ENCODE assay signal across 32 cellular contexts in genomic region chr17:9509236-9509813, GRCh38.
"Had no signal": no experiment of that assay in that cellular context is flagged by ENCODE, and none has a peak within 500 bp of the region (broad histone marks: within the 10 kb centered on the region; RNA-seq: fewer than 3 reads in every experiment).

No MANE protein-coding gene starts in this region.

- DNase-seq: activated CD4-positive, alpha-beta memory T cell treated with anti-CD3 and anti-CD28 coated beads for 36 hours; activated CD4-positive, alpha-beta T cell treated with anti-CD3 and anti-CD28 coated beads for 4 hours; activated CD4-positive, alpha-beta T cell treated with anti-CD3 and anti-CD28 coated beads, Interleukin-2, amount 50 U/mL, for 1 hour; activated CD4-positive, CD25-positive, alpha-beta regulatory T cell treated with anti-CD3 and anti-CD28 coated beads, Interleukin-2, amount 50 U/mL, for 72 hours; activated CD8-positive, alpha-beta memory T cell treated with anti-CD3 and anti-CD28 coated beads, Interleukin-2, amount 50 U/mL, for 4 hours; activated gamma-delta T cell treated with Interleukin-2 at 50 U/mL for 16 hours; activated naive CD4-positive, alpha-beta T cell treated with anti-CD3 and anti-CD28 coated beads for 36 hours; activated T-cell treated with anti-CD3 and anti-CD28 coated beads for 4 hours; activated T-cell treated with anti-CD3 and anti-CD28 coated beads, Interleukin-2, amount 50 U/mL, for 4 hours; adrenal gland; body of pancreas; NCI-H1048; NCI-H1105 treated with DMSO at 0.1 percent for 48 hours; NCI-H1436; NCI-H1694 treated with DMSO at 0.1 percent for 48 hours; NCI-H2029; NCI-H510A; NCI-H526; NCI-H748 treated with DMSO at 0.1 percent for 48 hours; NK-92 treated with Interleukin-12 subunit alpha and Interleukin-12 subunit beta, amount 100 ng/mL, for 24 hours; PC-9; SIG-M5; T-helper 1 cell; T-helper 2 cell; T-helper 9 cell had no signal

- H3K36me3 ChIP-seq: adrenal gland, breast epithelium had no signal

- ATAC-seq: activated naive CD4-positive, alpha-beta T cell treated with anti-CD3 and anti-CD28 coated beads, Interleukin-2, amount 50 U/mL, for 72 hours; activated T-cell treated with anti-CD3 and anti-CD28 coated beads, Interleukin-2, amount 50 U/mL, for 4 hours; body of pancreas; Right ventricle myocardium inferior; SK-N-SH treated with all-trans-retinoic acid at 6 μM for 48 hours; WTC11 had no signal

- H3K27me3 ChIP-seq: adrenal gland, body of pancreas, breast epithelium had no signal

- FAIRE-seq: RCC 7860 had no signal

- H3K4me2 ChIP-seq: PC-9 had no signal

- H2AFZ ChIP-seq: PC-9 had no signal

- H3K4me3 ChIP-seq: adrenal gland, body of pancreas, breast epithelium, PC-9 had no signal

- H3K4me1 ChIP-seq: adrenal gland, body of pancreas, breast epithelium had no signal

- H3K27ac ChIP-seq: adrenal gland, body of pancreas, breast epithelium, PC-9, RWPE1 had no signal
